In genomic region chr7:33421384-33421783, GRCh38 we compare ENCODE assay signal across 22 cellular contexts.
DNase-seq lines count a peak whose midpoint lies in the region; ATAC-seq lines count a peak whose summit lies in the region.
"Had no signal": no experiment of that assay in that cellular context is flagged by ENCODE, and none has a peak within 500 bp of the region (broad histone marks: within the 10 kb centered on the region; RNA-seq: fewer than 3 reads in every experiment).

No MANE protein-coding gene starts in this region.

- H3K4me3 ChIP-seq in GM23248: no peak overlapping the region
- no peak overlapping the region for H3K4me3 ChIP-seq in adipocyte (ENCODE audit: low read length)
- H3K4me3 ChIP-seq: heart right ventricle, SJCRH30 had no signal

- no peaks in the 10 kb centered on the region for H3K9me3 ChIP-seq in GM23248 (ENCODE audit: low read depth)
- H3K9me3 ChIP-seq in adipocyte (ENCODE audit: control insufficient read depth, low read length): no peaks in the 10 kb centered on the region
- H3K9me3 ChIP-seq: heart right ventricle, SJCRH30 had no signal

- H3K4me2 ChIP-seq in GM23248 (ENCODE audit: unreplicated experiment): no peak overlapping the region

- ATAC-seq in sciatic nerve: peak; percentile 53
- no peak for ATAC-seq in GM18870 (IDR thresholded peaks at IDR 0.05; ENCODE audit: unreplicated experiment)
- ATAC-seq in HG03442 (IDR thresholded peaks at IDR 0.05; ENCODE audit: unreplicated experiment): no peak
- ATAC-seq: activated CD8-positive, alpha-beta T cell treated with anti-CD3 and anti-CD28 coated beads, Interleukin-2, amount 10 ng/mL, durations not matched to agents 7 days and 5 days; activated T-cell treated with anti-CD3 and anti-CD28 coated beads, Interleukin-2, amount 50 U/mL, for 4 hours; heart right ventricle; natural killer cell; PC-3; stimulated activated memory B cell treated with anti-CD40 and anti-IgM and Interleukin-4, amounts not matched to agents 10 μg/mL and 1 μg/mL and 100 μg/mL, for 72 hours had no signal

- 6 to 8% methylated on average over 1 of the region's 1 CpG for WGBS in GM23248 (ENCODE audit: low coverage in 1 of 2, low lambda C conversion rate in 2 of 2, missing lambda C conversion rate in 2 of 2), 2 experiments

- H2AFZ ChIP-seq in GM23248: no peak overlapping the region

- in situ Hi-C loops in GM23248 (cut with MboI): no loop called here

- H3K27ac ChIP-seq in GM23248: no peak overlapping the region
- H3K27ac ChIP-seq: heart right ventricle, SJCRH30 had no signal

- peaks cover 8% of the 10 kb centered on the region; the same call in 1 of the 2 replicates for H3K4me1 ChIP-seq in GM23248 (ENCODE audit: insufficient read depth)
- peaks cover 19% of the 10 kb centered on the region for H3K4me1 ChIP-seq in adipocyte (ENCODE audit: control insufficient read depth, insufficient read depth, low read length)
- H3K4me1 ChIP-seq: heart right ventricle had no signal

- DNase-seq in GM23248: peak; percentile 51
- DNase-seq in adipocyte (ENCODE audit: low read depth): peak; percentile 62
- DNase-seq in hepatic stellate cell (ENCODE audit: low spot score): peak; percentile 4
- DNase-seq in sciatic nerve (ENCODE audit: low spot score): no peak
- no peak for DNase-seq in amygdala (lab: John Stamatoyannopoulos, UW)
- DNase-seq: activated B cell treated with CpG ODN at 0.5 μM for 24 hours; activated CD8-positive, alpha-beta T cell treated with anti-CD3 and anti-CD28 coated beads, Interleukin-2, amount 10 ng/mL, durations not matched to agents 7 days and 5 days; activated T-cell treated with anti-CD3 and anti-CD28 coated beads, Interleukin-2, amount 50 U/mL, for 4 hours; CD4-positive, alpha-beta T cell; DND-41; GOT3; heart right ventricle; KBM-7; natural killer cell; NCI-H526 treated with DMSO at 0.1 percent for 48 hours; PC-3; SJCRH30; stimulated activated CD4-positive, alpha-beta T cell treated with anti-CD3 and anti-CD28 coated beads, Interleukin-15, amount 100 ng/mL, for 24 hours; T-helper 2 cell had no signal

- H3K27me3 ChIP-seq in GM23248 (replicated peaks; ENCODE audit: insufficient read depth): no peaks in the 10 kb centered on the region
- H3K27me3 ChIP-seq in adipocyte (replicated peaks; ENCODE audit: control insufficient read depth, insufficient read depth, low read length): no peaks in the 10 kb centered on the region
- H3K27me3 ChIP-seq: heart right ventricle, SJCRH30 had no signal

- no peaks in the 10 kb centered on the region for H3K9me2 ChIP-seq in GM23248 (ENCODE audit: insufficient read depth)

- no peaks in the 10 kb centered on the region for H4K20me1 ChIP-seq in GM23248 (ENCODE audit: insufficient read depth)

- no peaks in the 10 kb centered on the region for H3K79me2 ChIP-seq in GM23248 (ENCODE audit: insufficient read depth)

- H3K36me3 ChIP-seq in GM23248 (ENCODE audit: low read depth) (no peaks in the 10 kb centered on the region), adipocyte (ENCODE audit: control insufficient read depth, insufficient read depth, low read length, severe bottlenecking) (no peaks in the 10 kb centered on the region)
- H3K36me3 ChIP-seq: heart right ventricle, SJCRH30 had no signal

- intact Hi-C loops in sciatic nerve (cut with DNase I): no loop called here

- no peaks in the 10 kb centered on the region for H3F3A ChIP-seq in GM23248 (ENCODE audit: insufficient read depth)

- H3K9ac ChIP-seq in GM23248 (no peak overlapping the region), adipocyte (ENCODE audit: low read length) (no peak overlapping the region)

Comparison
In these comparisons a context has a peak if more than half of its experiments do, and no peak if none do; other contexts are left out.
1. DNase-seq: peak in GM23248 (single experiment), adipocyte (single experiment) and hepatic stellate cell (single experiment); none in sciatic nerve (single experiment) and amygdala (0 of 56).